ENCODE assay signal across 26 cellular contexts in the genomic region with DNA sequence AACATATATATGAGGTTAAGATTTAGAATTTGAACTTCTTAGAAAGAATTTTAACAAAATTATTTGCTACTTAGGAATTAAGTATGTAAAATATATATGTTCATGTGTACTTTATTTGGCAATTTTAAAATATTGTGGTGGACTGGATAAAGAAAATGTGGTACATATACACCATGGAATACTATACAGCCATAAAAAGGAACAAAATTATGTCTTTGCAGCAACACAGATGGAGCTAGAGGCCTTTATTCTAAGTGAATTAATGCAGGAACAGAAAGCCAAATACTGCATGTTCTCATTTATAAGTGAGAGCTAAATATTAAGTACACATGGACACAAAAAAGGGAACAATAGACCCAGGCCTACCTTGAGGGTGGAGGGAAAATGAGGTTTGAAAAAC.
"Had no signal": no experiment of that assay in that cellular context is flagged by ENCODE, and none has a peak within 500 bp of the region (broad histone marks: within the 10 kb centered on the region; RNA-seq: fewer than 3 reads in every experiment).

No MANE protein-coding gene starts in this region.

- H3K36me3 ChIP-seq: stomach, suprapubic skin, thoracic aorta, thyroid gland, tibial artery, tibial nerve, upper lobe of left lung, upper lobe of right lung, uterus, vagina had no signal

- H3K4me3 ChIP-seq: stomach, suprapubic skin, testis, thoracic aorta, thyroid gland, tibial artery, tibial nerve, transverse colon, upper lobe of left lung, upper lobe of right lung, uterus, vagina had no signal

- H3K9me3 ChIP-seq: testis, thoracic aorta, thyroid gland, tibial artery, upper lobe of right lung, uterus, vagina had no signal

- DNase-seq: stimulated activated CD4-positive, alpha-beta T cell treated with anti-CD3 and anti-CD28 coated beads, Interleukin-2, amount 100 ng/mL, for 48 hours; stimulated activated CD4-positive, alpha-beta T cell treated with anti-CD3 and anti-CD28 coated beads, Interleukin-4, amount 100 ng/mL, for 1 hour; stimulated activated CD4-positive, alpha-beta T cell treated with anti-CD3 and anti-CD28 coated beads, Interleukin-4, amount 100 ng/mL, for 24 hours; stimulated activated CD4-positive, alpha-beta T cell treated with anti-CD3 and anti-CD28 coated beads, Interleukin-4, amount 100 ng/mL, for 4 hours; stimulated activated CD8-positive, alpha-beta memory T cell treated with anti-CD3 and anti-CD28 coated beads, Interleukin-4, amount 100 ng/mL, for 48 hours; stimulated activated naive B cell treated with anti-CD40 and anti-IgM and Interleukin-4, amounts not matched to agents 10 μg/mL and 1 μg/mL and 100 μg/mL, for 72 hours; stimulated activated naive CD4-positive, alpha-beta T cell; stimulated activated naive CD4-positive, alpha-beta T cell treated with Interleukin-2 at 50 U/mL for 16 hours; stimulated activated naive CD8-positive, alpha-beta T cell treated with anti-CD3 and anti-CD28 coated beads, Interleukin-15, amount 100 ng/mL, for 72 hours; stimulated activated naive CD8-positive, alpha-beta T cell treated with anti-CD3 and anti-CD28 coated beads, Interleukin-15, Interleukin-2, amounts not matched to agents 100 U/mL and 50 U/mL, for 24 hours; stomach; substantia nigra; testis; thyroid gland; tibial artery; transverse colon; trophoblast cell; upper lobe of left lung; upper lobe of right lung; uterus had no signal

- ATAC-seq: stimulated activated effector memory CD8-positive, alpha-beta T cell treated with anti-CD3 and anti-CD28 coated beads, Interleukin-12 subunit alpha, Interleukin-12 subunit beta, amount 100 ng/mL, for 72 hours; stimulated activated memory B cell treated with anti-CD40 and anti-IgM and Interleukin-4, amounts not matched to agents 10 μg/mL and 1 μg/mL and 100 μg/mL, for 72 hours; stimulated activated naive B cell treated with anti-CD40 and anti-IgM and Interleukin-4, amounts not matched to agents 10 μg/mL and 1 μg/mL and 100 μg/mL, for 72 hours; stimulated activated naive CD8-positive, alpha-beta T cell treated with anti-CD3 and anti-CD28 coated beads, Interleukin-15, amount 100 ng/mL, for 72 hours; stimulated activated naive CD8-positive, alpha-beta T cell treated with anti-CD3 and anti-CD28 coated beads, Interleukin-15, Interleukin-2, amounts not matched to agents 100 U/mL and 50 U/mL, for 24 hours; upper lobe of right lung had no signal

- H3K27me3 ChIP-seq: stomach, suprapubic skin, testis, thyroid gland, tibial artery, tibial nerve, transverse colon, upper lobe of left lung, upper lobe of right lung, uterus, vagina had no signal

- H3K27ac ChIP-seq: stomach, suprapubic skin, testis, thoracic aorta, thyroid gland, tibial artery, tibial nerve, transverse colon, upper lobe of left lung, upper lobe of right lung, uterus, vagina had no signal

- H3K4me1 ChIP-seq: stomach, suprapubic skin, testis, thyroid gland, tibial artery, tibial nerve, transverse colon, upper lobe of left lung, upper lobe of right lung, uterus, vagina had no signal
